In genomic region chr19:47691782-47692181, GRCh38 we compare ENCODE assay signal across 26 cellular contexts. TPM values are rescaled to one million over a fixed set of nuclear protein-coding genes. Genes with fewer than 3 reads are reported as not detected.
"Had no signal": no experiment of that assay in that cellular context is flagged by ENCODE, and none has a peak within 500 bp of the region (broad histone marks: within the 10 kb centered on the region; RNA-seq: fewer than 3 reads in every experiment).

No MANE protein-coding gene starts in this region.

- H3K9ac ChIP-seq: parathyroid adenoma had no signal

- H3K4me1 Mint-ChIP-seq: mesothelial cell of epicardium; stimulated activated memory B cell treated with anti-CD40 and anti-IgM and Interleukin-4, amounts not matched to agents 10 μg/mL and 1 μg/mL and 100 μg/mL, for 72 hours; stimulated activated naive CD8-positive, alpha-beta T cell treated with anti-CD3 and anti-CD28 coated beads, Interleukin-15, amount 100 ng/mL, for 72 hours had no signal

- H3K4me3 Mint-ChIP-seq: mesothelial cell of epicardium; naive B cell; natural killer cell treated with Interleukin-12 subunit alpha and Interleukin-12 subunit beta and Interleukin-15 and Interleukin-18, amount 100 ng/mL, for 72 hours; stimulated activated memory B cell treated with anti-CD40 and anti-IgM and Interleukin-4, amounts not matched to agents 10 μg/mL and 1 μg/mL and 100 μg/mL, for 72 hours; stimulated activated naive CD8-positive, alpha-beta T cell treated with anti-CD3 and anti-CD28 coated beads, Interleukin-15, amount 100 ng/mL, for 72 hours; type B pancreatic cell had no signal

- DNase-seq: heart right ventricle; islet precursor cell; lower lobe of right lung; mesendoderm; naive B cell; nucleus accumbens; right lobe of liver; stimulated activated CD4-positive, alpha-beta T cell treated with anti-CD3 and anti-CD28 coated beads, Interleukin-1b, Interleukin-23, amount 100 ng/mL, for 48 hours; stimulated activated CD4-positive, alpha-beta T cell treated with anti-CD3 and anti-CD28 coated beads, Interleukin-2, amount 100 ng/mL, for 48 hours; stimulated activated CD4-positive, alpha-beta T cell treated with anti-CD3 and anti-CD28 coated beads, Interleukin-4, amount 100 ng/mL, for 4 hours; stimulated activated CD8-positive, alpha-beta memory T cell treated with anti-CD3 and anti-CD28 coated beads, Interleukin-4, amount 100 ng/mL, for 48 hours; stimulated activated naive CD4-positive, alpha-beta T cell treated with Interleukin-2 at 50 U/mL for 16 hours; stimulated activated naive CD8-positive, alpha-beta T cell treated with anti-CD3 and anti-CD28 coated beads, Interleukin-15, amount 100 ng/mL, for 72 hours; substantia nigra; uterus had no signal

- H3K4me3 ChIP-seq: heart right ventricle, hepatocyte, lower lobe of right lung, right atrium auricular region, right lobe of liver, smooth muscle cell, tibial nerve, uterus had no signal

- H3K27ac ChIP-seq: heart right ventricle, hepatocyte, lower lobe of right lung, parathyroid adenoma, right atrium auricular region, right lobe of liver, tibial nerve, uterus had no signal

- H3K27ac Mint-ChIP-seq: mesothelial cell of epicardium; natural killer cell treated with Interleukin-12 subunit alpha and Interleukin-12 subunit beta and Interleukin-15 and Interleukin-18, amount 100 ng/mL, for 72 hours; stimulated activated memory B cell treated with anti-CD40 and anti-IgM and Interleukin-4, amounts not matched to agents 10 μg/mL and 1 μg/mL and 100 μg/mL, for 72 hours; stimulated activated naive CD8-positive, alpha-beta T cell treated with anti-CD3 and anti-CD28 coated beads, Interleukin-15, amount 100 ng/mL, for 72 hours; type B pancreatic cell had no signal

- H3K9me3 Mint-ChIP-seq: mesothelial cell of epicardium; naive B cell; natural killer cell treated with Interleukin-12 subunit alpha and Interleukin-12 subunit beta and Interleukin-15 and Interleukin-18, amount 100 ng/mL, for 72 hours; stimulated activated memory B cell treated with anti-CD40 and anti-IgM and Interleukin-4, amounts not matched to agents 10 μg/mL and 1 μg/mL and 100 μg/mL, for 72 hours; stimulated activated naive CD8-positive, alpha-beta T cell treated with anti-CD3 and anti-CD28 coated beads, Interleukin-15, amount 100 ng/mL, for 72 hours; type B pancreatic cell had no signal

- H3K79me2 ChIP-seq: parathyroid adenoma had no signal

- H3K36me3 Mint-ChIP-seq: natural killer cell treated with Interleukin-12 subunit alpha and Interleukin-12 subunit beta and Interleukin-15 and Interleukin-18, amount 100 ng/mL, for 72 hours had no signal

- H3K27me3 Mint-ChIP-seq: naive B cell; natural killer cell treated with Interleukin-12 subunit alpha and Interleukin-12 subunit beta and Interleukin-15 and Interleukin-18, amount 100 ng/mL, for 72 hours; stimulated activated memory B cell treated with anti-CD40 and anti-IgM and Interleukin-4, amounts not matched to agents 10 μg/mL and 1 μg/mL and 100 μg/mL, for 72 hours; stimulated activated naive CD8-positive, alpha-beta T cell treated with anti-CD3 and anti-CD28 coated beads, Interleukin-15, amount 100 ng/mL, for 72 hours; type B pancreatic cell had no signal

- H3K27me3 ChIP-seq: heart right ventricle, hepatocyte, right atrium auricular region, right lobe of liver, tibial nerve, uterus had no signal

- H2AFZ ChIP-seq: hepatocyte, parathyroid adenoma had no signal

- H3K4me2 ChIP-seq: hepatocyte, smooth muscle cell had no signal

- H3K9me3 ChIP-seq: lower lobe of right lung, right atrium auricular region, right lobe of liver, tibial nerve, uterus had no signal

- H3K36me3 ChIP-seq: right lobe of liver, uterus had no signal

- H3K4me1 ChIP-seq: heart right ventricle, lower lobe of right lung, parathyroid adenoma, right atrium auricular region, right lobe of liver, tibial nerve, uterus had no signal

- ATAC-seq: heart right ventricle; left lobe of liver; lower lobe of right lung; natural killer cell treated with Interleukin-12 subunit alpha and Interleukin-12 subunit beta and Interleukin-15 and Interleukin-18, amount 100 ng/mL, for 72 hours; right lobe of liver; stimulated activated memory B cell treated with anti-CD40 and anti-IgM and Interleukin-4, amounts not matched to agents 10 μg/mL and 1 μg/mL and 100 μg/mL, for 72 hours; stimulated activated naive CD8-positive, alpha-beta T cell treated with anti-CD3 and anti-CD28 coated beads, Interleukin-15, amount 100 ng/mL, for 72 hours had no signal

RNA-seq across cellular contexts. Expression of gene EHD2, which starts 21.4 kb away (rescaled TPM):
- total RNA-seq: natural killer cell treated with Interleukin-12 subunit alpha and Interleukin-12 subunit beta and Interleukin-15 and Interleukin-18, amount 100 ng/mL, for 72 hours had no signal
- polyA plus RNA-seq: neural cell had no signal
